12 cellular contexts compared by ENCODE assay signal in genomic region chr15:96348112-96349027, GRCh38. TPM values are rescaled to one million over a fixed set of nuclear protein-coding genes. Genes with fewer than 3 reads are reported as not detected.
DNase-seq lines count a peak whose midpoint lies in the region; ATAC-seq and TF ChIP-seq lines count a peak whose summit lies in the region.
"Had no signal": no experiment of that assay in that cellular context is flagged by ENCODE, and none has a peak within 500 bp of the region (broad histone marks: within the 10 kb centered on the region; RNA-seq: fewer than 3 reads in every experiment).

No MANE protein-coding gene starts in this region.

- H3K27ac Mint-ChIP-seq in mesothelial cell of epicardium = peak overlapping the region; percentile 60
- H3K27ac Mint-ChIP-seq: activated CD4-positive, alpha-beta memory T cell treated with anti-CD3 and anti-CD28 coated beads, Interleukin-2, amount 10 ng/mL, durations not matched to agents 7 days and 5 days; activated naive CD4-positive, alpha-beta T cell treated with anti-CD3 and anti-CD28 coated beads for 36 hours had no signal

- H3K4me1 ChIP-seq in Panc1 (ENCODE audit: control insufficient read depth, insufficient read depth, low read length) (peaks cover 45% of the 10 kb centered on the region), tibial nerve (peaks cover 4 to 60% (median 23%) of the 10 kb centered on the region in 4 donors)

- H3K36me3 Mint-ChIP-seq in mesothelial cell of epicardium = peaks cover 8% of the 10 kb centered on the region

- H3K36me3 ChIP-seq in Panc1 (ENCODE audit: control insufficient read depth, insufficient read depth, low read length) (no peaks in the 10 kb centered on the region), tibial nerve (no peaks in the 10 kb centered on the region)

- H3K27me3 ChIP-seq in Panc1 (ENCODE audit: control insufficient read depth, insufficient read depth, low read length) (no peaks in the 10 kb centered on the region), dorsolateral prefrontal cortex (peaks cover 8 to 100% (median 98%) of the 10 kb centered on the region in 45 donors), tibial nerve (no peaks in the 10 kb centered on the region)

- intact Hi-C loops in Panc1 (cut with micrococcal nuclease; ENCODE audit: unreplicated experiment) (no loop called here), dorsolateral prefrontal cortex (cut with DNase I) (loop anchor here (5.0 to 10.0 kb wide), 2 partner anchors 1674 to 1676 kb away; no protein-coding TSS in a partner anchor)

- TF ChIP-seq POLR2A in tibial nerve (IDR thresholded peaks at IDR 0.05) = no peak

- POLR2A ChIA-PET in Panc1 (lab: Charles Lee) = no interaction called here

- peak overlapping the region; percentile 3 for H3K4me3 Mint-ChIP-seq in mesothelial cell of epicardium
- H3K4me3 Mint-ChIP-seq: activated CD4-positive, alpha-beta memory T cell treated with anti-CD3 and anti-CD28 coated beads, Interleukin-2, amount 10 ng/mL, durations not matched to agents 7 days and 5 days; activated naive CD4-positive, alpha-beta T cell treated with anti-CD3 and anti-CD28 coated beads for 36 hours had no signal

- H3K27ac ChIP-seq in Panc1 (ENCODE audit: low read length) = 0 out of 2 replicates have a peak overlapping the region, but pooled peaks have one; percentile 9
- peak overlapping the region in 36 of 59 donors; percentile 3 to 94 (median 66) for H3K27ac ChIP-seq in dorsolateral prefrontal cortex
- H3K27ac ChIP-seq in tibial nerve = peak overlapping the region; percentile 95 to 100 (median 98)

- peak in 1 of 2 donors; percentile 26 for TF ChIP-seq EP300 in tibial nerve (IDR thresholded peaks at IDR 0.05)

- H3K27me3 Mint-ChIP-seq in mesothelial cell of epicardium (ENCODE audit: low read depth) = peaks cover 19% of the 10 kb centered on the region

- no TSS peak for BruUV-seq in Panc1 (replicated peaks; lab: Mats Ljungman, UMichigan)

- no peak for TF ChIP-seq CTCF in Panc1 (IDR thresholded peaks at IDR 0.05)
- no peak for TF ChIP-seq CTCF in dorsolateral prefrontal cortex (IDR thresholded peaks at IDR 0.05 in 54 of 56, conservative IDR thresholded peaks at IDR 0.05 in 2 of 56; ENCODE audit: low read depth in 1 of 56, partially characterized antibody in 56 of 56)
- no peak for TF ChIP-seq CTCF in mesothelial cell of epicardium (IDR thresholded peaks at IDR 0.05; ENCODE audit: unreplicated experiment)
- TF ChIP-seq CTCF in tibial nerve (IDR thresholded peaks at IDR 0.05) = no peak

- CTCF ChIA-PET in Panc1 (lab: Charles Lee) = interaction anchor here (0.6 to 2.4 kb wide), 2 partner anchors 12 to 21 kb away, joined by 10 to 11 read pairs; no protein-coding TSS in a partner anchor

- H3K9me3 ChIP-seq in Panc1 (ENCODE audit: control insufficient read depth, insufficient read depth, low read depth, low read length) (no peaks in the 10 kb centered on the region), tibial nerve (no peaks in the 10 kb centered on the region)

- DNase-seq in Panc1 (ENCODE audit: low read depth, low spot score) (no peak), dorsolateral prefrontal cortex (no peak), mesothelial cell of epicardium (ENCODE audit: low spot score in 2 of 2, unreplicated experiment in 2 of 2) (no peak), tibial nerve (ENCODE audit: low spot score in 2 of 2) (peak in 1 of 2 donors; percentile 41), NCI-H2196 treated with DMSO at 0.1 percent for 48 hours (lab: John Stamatoyannopoulos, UW; ENCODE audit: unreplicated experiment) (no peak), GM03348 (ENCODE audit: low spot score) (no peak), anterior cingulate cortex (lab: John Stamatoyannopoulos, UW) (no peak)
- DNase-seq: activated CD4-positive, alpha-beta memory T cell treated with anti-CD3 and anti-CD28 coated beads, Interleukin-2, amount 10 ng/mL, durations not matched to agents 7 days and 5 days; activated naive CD4-positive, alpha-beta T cell treated with anti-CD3 and anti-CD28 coated beads for 36 hours; cortex of kidney; glutamatergic neuron had no signal

- H3K4me3 ChIP-seq in Panc1 (ENCODE audit: low read depth in 2 of 2, low read length in 2 of 2) (no peak overlapping the region), dorsolateral prefrontal cortex (peak overlapping the region in 10 of 59 donors; percentile 12 to 70 (median 36)), tibial nerve (peak overlapping the region; percentile 48 to 89 (median 74))
- H3K4me3 ChIP-seq: lung had no signal

- no peaks in the 10 kb centered on the region for H3K9me3 Mint-ChIP-seq in mesothelial cell of epicardium
- H3K9me3 Mint-ChIP-seq: activated CD4-positive, alpha-beta memory T cell treated with anti-CD3 and anti-CD28 coated beads, Interleukin-2, amount 10 ng/mL, durations not matched to agents 7 days and 5 days; activated naive CD4-positive, alpha-beta T cell treated with anti-CD3 and anti-CD28 coated beads for 36 hours had no signal

- no peak for ATAC-seq in Panc1

- in situ Hi-C loops in Panc1 (cut with HindIII; ENCODE audit: low pct_unique_long_range_greater_than_20kb, low sequenced_read_pairs) = no loop called here

- 6 to 10% methylated on average over 13 of the region's 13 CpGs for WGBS in tibial nerve, 2 donors

- H3K4me1 Mint-ChIP-seq in mesothelial cell of epicardium = peaks cover 88% of the 10 kb centered on the region
- H3K4me1 Mint-ChIP-seq: activated CD4-positive, alpha-beta memory T cell treated with anti-CD3 and anti-CD28 coated beads, Interleukin-2, amount 10 ng/mL, durations not matched to agents 7 days and 5 days had no signal

RNA-seq across cellular contexts. Expression of gene NR2F2, which starts 17.9 kb away (rescaled TPM):
- 53.7 TPM for total RNA-seq in Panc1 (2021; ENCODE audit: unreplicated experiment)
- polyA plus RNA-seq in Panc1 (2012; ENCODE audit: insufficient read length) = 108 TPM
- 10 to 100 TPM in 65 of 120 experiments, 1 to 10 TPM in 55; 3.1 to 36.0 (median 10.5) TPM for total RNA-seq in dorsolateral prefrontal cortex
- total RNA-seq in mesothelial cell of epicardium = 126 to 134 TPM (median 128 TPM) in 3 replicates
- 100 to 1,000 TPM in 3 of 4 donors, 10 to 100 TPM in 1; 70.8 to 129 (median 124) TPM for total RNA-seq in tibial nerve
- total RNA-seq: activated CD4-positive, alpha-beta memory T cell treated with anti-CD3 and anti-CD28 coated beads, Interleukin-2, amount 10 ng/mL, durations not matched to agents 7 days and 5 days; activated naive CD4-positive, alpha-beta T cell treated with anti-CD3 and anti-CD28 coated beads for 36 hours had no signal

Comparison
In these comparisons a context has a peak if more than half of its experiments do, and no peak if none do; other contexts are left out.
1. H3K27ac ChIP-seq: peak in every context shown above with its lines; median percentile 98 in tibial nerve; 66 in dorsolateral prefrontal cortex; 9 in Panc1.
2. H3K4me3 ChIP-seq: peak in tibial nerve (4 of 4); none in Panc1 (0 of 2).